Comparison of ENCODE assay signal across 36 cellular contexts in genomic region chr1:53447413-53447812, GRCh38. TPM values are rescaled to one million over a fixed set of nuclear protein-coding genes. Genes with fewer than 3 reads are reported as not detected.
"Had no signal": no experiment of that assay in that cellular context is flagged by ENCODE, and none has a peak within 500 bp of the region (broad histone marks: within the 10 kb centered on the region; RNA-seq: fewer than 3 reads in every experiment).

No MANE protein-coding gene starts in this region.

- FAIRE-seq: islet of Langerhans, kidney had no signal

- H3K36me3 Mint-ChIP-seq: immature natural killer cell; mesothelial cell of epicardium; naive B cell; natural killer cell treated with Interleukin-12 subunit alpha and Interleukin-12 subunit beta and Interleukin-15 and Interleukin-18, amount 100 ng/mL, for 72 hours; stimulated activated memory B cell treated with anti-CD40 and anti-IgM and Interleukin-4, amounts not matched to agents 10 μg/mL and 1 μg/mL and 100 μg/mL, for 72 hours; type B pancreatic cell had no signal

- H3K4me2 ChIP-seq: smooth muscle cell had no signal

- H3K4me1 Mint-ChIP-seq: immature natural killer cell; naive B cell; stimulated activated memory B cell treated with anti-CD40 and anti-IgM and Interleukin-4, amounts not matched to agents 10 μg/mL and 1 μg/mL and 100 μg/mL, for 72 hours; stimulated activated naive CD8-positive, alpha-beta T cell treated with anti-CD3 and anti-CD28 coated beads, Interleukin-15, amount 100 ng/mL, for 72 hours had no signal

- H3K9me3 Mint-ChIP-seq: immature natural killer cell; mesothelial cell of epicardium; naive B cell; natural killer cell treated with Interleukin-12 subunit alpha and Interleukin-12 subunit beta and Interleukin-15 and Interleukin-18, amount 100 ng/mL, for 72 hours; stimulated activated memory B cell treated with anti-CD40 and anti-IgM and Interleukin-4, amounts not matched to agents 10 μg/mL and 1 μg/mL and 100 μg/mL, for 72 hours; stimulated activated naive CD8-positive, alpha-beta T cell treated with anti-CD3 and anti-CD28 coated beads, Interleukin-15, amount 100 ng/mL, for 72 hours; type B pancreatic cell had no signal

- DNase-seq: immature natural killer cell; kidney; left colon; left lung; lower lobe of right lung; mammary epithelial cell; mesenchymal stem cell; naive B cell; ovary; right lobe of liver; stimulated activated CD4-positive, alpha-beta T cell treated with anti-CD3 and anti-CD28 coated beads, Interleukin-1b, Interleukin-23, amount 100 ng/mL, for 48 hours; stimulated activated CD4-positive, alpha-beta T cell treated with anti-CD3 and anti-CD28 coated beads, Interleukin-2, amount 100 ng/mL, for 48 hours; stimulated activated CD4-positive, alpha-beta T cell treated with anti-CD3 and anti-CD28 coated beads, Interleukin-4, amount 100 ng/mL, for 4 hours; stimulated activated CD8-positive, alpha-beta memory T cell treated with anti-CD3 and anti-CD28 coated beads, Interleukin-4, amount 100 ng/mL, for 48 hours; stimulated activated naive CD4-positive, alpha-beta T cell treated with Interleukin-2 at 50 U/mL for 16 hours; stimulated activated naive CD8-positive, alpha-beta T cell treated with anti-CD3 and anti-CD28 coated beads, Interleukin-15, amount 100 ng/mL, for 72 hours; substantia nigra; uterus had no signal

- H3K4me3 ChIP-seq: left lung, lower lobe of right lung, ovary, right atrium auricular region, right lobe of liver, smooth muscle cell, tibial nerve, uterus had no signal

- H3K27ac Mint-ChIP-seq: immature natural killer cell; mesothelial cell of epicardium; natural killer cell treated with Interleukin-12 subunit alpha and Interleukin-12 subunit beta and Interleukin-15 and Interleukin-18, amount 100 ng/mL, for 72 hours; progenitor cell of endocrine pancreas; stimulated activated memory B cell treated with anti-CD40 and anti-IgM and Interleukin-4, amounts not matched to agents 10 μg/mL and 1 μg/mL and 100 μg/mL, for 72 hours; stimulated activated naive CD8-positive, alpha-beta T cell treated with anti-CD3 and anti-CD28 coated beads, Interleukin-15, amount 100 ng/mL, for 72 hours; type B pancreatic cell had no signal

- H3K4me1 ChIP-seq: left lung, lower lobe of right lung, right atrium auricular region, right lobe of liver, tibial nerve, uterus had no signal

- H3K4me3 Mint-ChIP-seq: immature natural killer cell; mesothelial cell of epicardium; naive B cell; natural killer cell treated with Interleukin-12 subunit alpha and Interleukin-12 subunit beta and Interleukin-15 and Interleukin-18, amount 100 ng/mL, for 72 hours; stimulated activated memory B cell treated with anti-CD40 and anti-IgM and Interleukin-4, amounts not matched to agents 10 μg/mL and 1 μg/mL and 100 μg/mL, for 72 hours; stimulated activated naive CD8-positive, alpha-beta T cell treated with anti-CD3 and anti-CD28 coated beads, Interleukin-15, amount 100 ng/mL, for 72 hours; type B pancreatic cell had no signal

- H3K36me3 ChIP-seq: left lung, lower lobe of right lung, ovary, right atrium auricular region, right lobe of liver, tibial nerve, uterus had no signal

- H3K27me3 ChIP-seq: ovary, right atrium auricular region, right lobe of liver, uterus had no signal

- ATAC-seq: left colon; left lung; lower lobe of right lung; natural killer cell treated with Interleukin-12 subunit alpha and Interleukin-12 subunit beta and Interleukin-15 and Interleukin-18, amount 100 ng/mL, for 72 hours; right lobe of liver; stimulated activated memory B cell treated with anti-CD40 and anti-IgM and Interleukin-4, amounts not matched to agents 10 μg/mL and 1 μg/mL and 100 μg/mL, for 72 hours; stimulated activated naive CD8-positive, alpha-beta T cell treated with anti-CD3 and anti-CD28 coated beads, Interleukin-15, amount 100 ng/mL, for 72 hours had no signal

- H3K27ac ChIP-seq: left lung, lower lobe of right lung, ovary, right atrium auricular region, right lobe of liver, tibial nerve, uterus had no signal

- H3K9me3 ChIP-seq: left lung, lower lobe of right lung, ovary, right atrium auricular region, right lobe of liver, tibial nerve, uterus had no signal

RNA-seq across cellular contexts. Expression of gene DMRTB1, which starts 11.8 kb away (rescaled TPM):
- total RNA-seq: kidney; left colon; left lung; liver; lower lobe of right lung; mammary epithelial cell; mesothelial cell of epicardium; mononuclear cell; natural killer cell treated with Interleukin-12 subunit alpha and Interleukin-12 subunit beta and Interleukin-15 and Interleukin-18, amount 100 ng/mL, for 72 hours; omental fat pad; ovary; progenitor cell of endocrine pancreas; pulmonary artery endothelial cell; renal cortical epithelial cell; right atrium auricular region; right lobe of liver; skeletal muscle tissue; smooth muscle cell; temporal lobe; tibial nerve; ureter; uterus had no signal
- polyA plus RNA-seq: immature natural killer cell, liver, mammary epithelial cell, neural cell, smooth muscle cell had no signal
